Comparison of ENCODE assay signal across 9 cellular contexts in genomic region chr2:105822186-105822585, GRCh38.
DNase-seq lines count a peak whose midpoint lies in the region; ATAC-seq and TF ChIP-seq lines count a peak whose summit lies in the region.
"Had no signal": no experiment of that assay in that cellular context is flagged by ENCODE, and none has a peak within 500 bp of the region (broad histone marks: within the 10 kb centered on the region; RNA-seq: fewer than 3 reads in every experiment).

No MANE protein-coding gene starts in this region.

- no peaks in the 10 kb centered on the region for H3K9me3 ChIP-seq in colonic mucosa

- intact Hi-C loops in activated CD4-positive, alpha-beta T cell treated with anti-CD3 and anti-CD28 coated beads for 36 hours (cut with DNase I, micrococcal nuclease) = no loop called here
- intact Hi-C loops in colonic mucosa (cut with DNase I) = no loop called here

- H3K4me1 Mint-ChIP-seq in activated CD4-positive, alpha-beta T cell treated with anti-CD3 and anti-CD28 coated beads for 36 hours = peaks cover 82% of the 10 kb centered on the region
- H3K4me1 Mint-ChIP-seq in T-helper 2 cell treated with Interferon-gamma antibody and Interleukin-4, amounts not matched to agents 5 μg/mL and 100 μg/mL, for 36 hours (ENCODE audit: low read depth) = peaks cover 43% of the 10 kb centered on the region
- H3K4me1 Mint-ChIP-seq in stimulated activated memory B cell treated with anti-CD40 and anti-IgM and Interleukin-4, amounts not matched to agents 10 μg/mL and 1 μg/mL and 100 μg/mL, for 72 hours = peaks cover 68% of the 10 kb centered on the region

- no peaks in the 10 kb centered on the region for H3K27me3 ChIP-seq in colonic mucosa

- no peaks in the 10 kb centered on the region for H3K27me3 Mint-ChIP-seq in activated CD4-positive, alpha-beta T cell treated with anti-CD3 and anti-CD28 coated beads for 36 hours
- H3K27me3 Mint-ChIP-seq in T-helper 2 cell treated with Interferon-gamma antibody and Interleukin-4, amounts not matched to agents 5 μg/mL and 100 μg/mL, for 36 hours (ENCODE audit: low read depth) = no peaks in the 10 kb centered on the region
- H3K27me3 Mint-ChIP-seq in stimulated activated memory B cell treated with anti-CD40 and anti-IgM and Interleukin-4, amounts not matched to agents 10 μg/mL and 1 μg/mL and 100 μg/mL, for 72 hours = no peaks in the 10 kb centered on the region

- H3K4me3 ChIP-seq in colonic mucosa = no peak overlapping the region

- H3K4me3 Mint-ChIP-seq in activated CD4-positive, alpha-beta T cell treated with anti-CD3 and anti-CD28 coated beads for 36 hours = no peak overlapping the region
- no peak overlapping the region for H3K4me3 Mint-ChIP-seq in T-helper 2 cell treated with Interferon-gamma antibody and Interleukin-4, amounts not matched to agents 5 μg/mL and 100 μg/mL, for 36 hours
- H3K4me3 Mint-ChIP-seq in stimulated activated memory B cell treated with anti-CD40 and anti-IgM and Interleukin-4, amounts not matched to agents 10 μg/mL and 1 μg/mL and 100 μg/mL, for 72 hours = no peak overlapping the region

- CTCF ChIA-PET in activated CD4-positive, alpha-beta T cell treated with anti-CD3 and anti-CD28 coated beads for 36 hours (lab: Charles Lee) = interaction anchor here (0.6 to 2.2 kb wide), 5 partner anchors 33 to 245 kb away, joined by 3 to 7 read pairs (median 3); no protein-coding TSS in a partner anchor

- peaks cover 71% of the 10 kb centered on the region for H3K36me3 Mint-ChIP-seq in activated CD4-positive, alpha-beta T cell treated with anti-CD3 and anti-CD28 coated beads for 36 hours (ENCODE audit: low read depth)
- H3K36me3 Mint-ChIP-seq in T-helper 2 cell treated with Interferon-gamma antibody and Interleukin-4, amounts not matched to agents 5 μg/mL and 100 μg/mL, for 36 hours (ENCODE audit: low read depth) = peaks cover 47% of the 10 kb centered on the region
- H3K36me3 Mint-ChIP-seq in stimulated activated memory B cell treated with anti-CD40 and anti-IgM and Interleukin-4, amounts not matched to agents 10 μg/mL and 1 μg/mL and 100 μg/mL, for 72 hours = peaks cover 64% of the 10 kb centered on the region

- POLR2A ChIA-PET in activated CD4-positive, alpha-beta T cell treated with anti-CD3 and anti-CD28 coated beads for 36 hours (lab: Charles Lee) = no interaction called here

- H3K9me3 Mint-ChIP-seq in activated CD4-positive, alpha-beta T cell treated with anti-CD3 and anti-CD28 coated beads for 36 hours (ENCODE audit: low read depth) = peaks cover 2% of the 10 kb centered on the region
- no peaks in the 10 kb centered on the region for H3K9me3 Mint-ChIP-seq in T-helper 2 cell treated with Interferon-gamma antibody and Interleukin-4, amounts not matched to agents 5 μg/mL and 100 μg/mL, for 36 hours
- peaks cover 3% of the 10 kb centered on the region for H3K9me3 Mint-ChIP-seq in stimulated activated memory B cell treated with anti-CD40 and anti-IgM and Interleukin-4, amounts not matched to agents 10 μg/mL and 1 μg/mL and 100 μg/mL, for 72 hours

- ATAC-seq in activated CD4-positive, alpha-beta T cell treated with anti-CD3 and anti-CD28 coated beads for 36 hours = peak; percentile 91
- peak; percentile 90 for ATAC-seq in HG02798 (IDR thresholded peaks at IDR 0.05; ENCODE audit: poor library complexity, unreplicated experiment)
- ATAC-seq in stimulated activated memory B cell treated with anti-CD40 and anti-IgM and Interleukin-4, amounts not matched to agents 10 μg/mL and 1 μg/mL and 100 μg/mL, for 72 hours = peak; percentile 88

- H3K27ac ChIP-seq in colonic mucosa = no peak overlapping the region

- TF ChIP-seq CTCF in colonic mucosa (IDR thresholded peaks at IDR 0.05) = no peak

- no peaks in the 10 kb centered on the region for H3K36me3 ChIP-seq in colonic mucosa

- peak; percentile 47 for DNase-seq in activated CD4-positive, alpha-beta T cell treated with anti-CD3 and anti-CD28 coated beads for 36 hours
- DNase-seq in activated CD4-positive, alpha-beta T cell treated with anti-CD3 and anti-CD28 coated beads, Interleukin-2, amount 50 U/mL, for 4 hours = no peak
- DNase-seq in T-helper 2 cell treated with Interferon-gamma antibody and Interleukin-4, amounts not matched to agents 5 μg/mL and 100 μg/mL, for 36 hours (ENCODE audit: low spot score) = peak; percentile 8
- no peak for DNase-seq in ecto neural progenitor cell (ENCODE audit: low spot score)
- no peak for DNase-seq in colonic mucosa
- no peak for DNase-seq in activated gamma-delta T cell treated with Interleukin-2 at 50 U/mL for 16 hours
- DNase-seq: ACHN had no signal

- H3K27ac Mint-ChIP-seq in activated CD4-positive, alpha-beta T cell treated with anti-CD3 and anti-CD28 coated beads for 36 hours = peak overlapping the region; percentile 81
- H3K27ac Mint-ChIP-seq in T-helper 2 cell treated with Interferon-gamma antibody and Interleukin-4, amounts not matched to agents 5 μg/mL and 100 μg/mL, for 36 hours = peak overlapping the region; percentile 34
- H3K27ac Mint-ChIP-seq in stimulated activated memory B cell treated with anti-CD40 and anti-IgM and Interleukin-4, amounts not matched to agents 10 μg/mL and 1 μg/mL and 100 μg/mL, for 72 hours = peak overlapping the region; percentile 80

- peaks cover 6% of the 10 kb centered on the region for H3K4me1 ChIP-seq in colonic mucosa

- H3K9ac ChIP-seq in colonic mucosa (ENCODE audit: low read depth in 2 of 2, low read length in 2 of 2) = no peak overlapping the region

Comparison
In these comparisons a context has a peak if more than half of its experiments do, and no peak if none do; other contexts are left out.
1. DNase-seq: peak in activated CD4-positive, alpha-beta T cell treated with anti-CD3 and anti-CD28 coated beads for 36 hours (single experiment) and T-helper 2 cell treated with Interferon-gamma antibody and Interleukin-4, amounts not matched to agents 5 μg/mL and 100 μg/mL, for 36 hours (single experiment); none in activated CD4-positive, alpha-beta T cell treated with anti-CD3 and anti-CD28 coated beads, Interleukin-2, amount 50 U/mL, for 4 hours (0 of 2), ecto neural progenitor cell (single experiment), colonic mucosa (single experiment) and activated gamma-delta T cell treated with Interleukin-2 at 50 U/mL for 16 hours (single experiment).
2. Peak in every context shown above with its lines, with median percentiles within 50 percentile points of each other: ATAC-seq and H3K27ac Mint-ChIP-seq.